In the genomic region with DNA sequence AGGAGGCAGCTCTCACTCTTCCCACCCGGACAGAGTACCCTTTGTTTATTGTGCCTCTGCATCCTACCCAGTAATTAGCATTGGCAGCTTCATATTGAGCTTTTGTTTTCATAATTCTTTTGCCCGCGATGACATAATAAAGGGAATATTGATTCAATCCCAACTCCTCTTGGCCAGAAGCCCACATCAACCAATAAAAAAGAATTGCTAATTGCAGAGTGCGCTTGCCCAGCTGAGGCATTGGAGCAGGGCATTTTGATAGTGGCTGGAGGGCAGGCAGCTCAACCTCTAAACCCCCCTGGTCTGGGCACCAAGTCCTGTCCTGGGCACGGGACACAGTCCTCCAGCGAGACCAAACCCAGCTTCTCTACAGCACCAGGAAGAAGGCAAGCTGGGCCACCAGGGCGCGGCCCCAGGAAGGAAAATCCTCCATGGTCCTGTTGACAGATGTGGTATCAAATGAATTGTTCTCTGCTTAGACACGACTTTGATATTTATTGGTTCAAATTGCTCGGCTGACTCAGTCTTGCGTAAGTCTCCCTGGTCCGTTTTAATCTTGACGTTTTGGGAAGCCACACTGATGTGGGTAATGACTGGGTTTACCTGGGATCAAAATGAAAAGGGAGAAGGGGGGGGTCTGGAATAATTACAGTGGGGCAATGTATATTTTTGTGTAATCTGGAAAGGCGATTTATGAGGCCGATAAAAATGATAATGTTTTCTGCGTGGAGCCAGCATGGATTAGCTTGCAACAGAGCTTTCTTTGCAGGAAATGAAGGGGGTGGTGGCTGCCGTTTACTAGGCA, we compare ENCODE assay signal across 9 cellular contexts.
A peak's percentile ranks its signal among the peaks of the same experiment; 100 is the strongest.
DNase-seq lines count a peak whose midpoint lies in the region; TF ChIP-seq lines count a peak whose summit lies in the region.
"Had no signal": no experiment of that assay in that cellular context is flagged by ENCODE, and none has a peak within 500 bp of the region (broad histone marks: within the 10 kb centered on the region; RNA-seq: fewer than 3 reads in every experiment).

No MANE protein-coding gene starts in this region.

- POLR2A ChIA-PET in PC-9 (lab: Charles Lee; ENCODE audit: unreplicated experiment): no interaction called here

- no peaks in the 10 kb centered on the region for H3K9me2 ChIP-seq in PC-9 (ENCODE audit: insufficient read depth)

- CTCF ChIA-PET in PC-9 (lab: Charles Lee): no interaction called here

- peak overlapping the region; percentile 47 for H3K4me2 ChIP-seq in PC-9

- intact Hi-C loops in PC-9 (cut with micrococcal nuclease; ENCODE audit: unreplicated experiment): no loop called here
- intact Hi-C loops in lower leg skin (cut with DNase I; ENCODE audit: low total_unique reads): no loop called here

- TF ChIP-seq CTCF in PC-9 (conservative IDR thresholded peaks at IDR 0.05) (no peak), lower leg skin (IDR thresholded peaks at IDR 0.05) (no peak)

- peaks cover 9% of the 10 kb centered on the region; the same call in 1 of the 2 replicates for H3K4me1 ChIP-seq in PC-9 (replicated peaks; ENCODE audit: insufficient read depth)

- BruUV-seq in PC-9 (replicated peaks; lab: Mats Ljungman, UMichigan): no TSS peak

- H3K79me2 ChIP-seq in PC-9 (ENCODE audit: low read depth): no peaks in the 10 kb centered on the region

- WGBS in lower leg skin, 2 donors: 12 to 27% methylated on average over 17 of the region's 17 CpGs

- TF ChIP-seq POLR2A in lower leg skin (IDR thresholded peaks at IDR 0.05): no peak

- no peak overlapping the region for H3K27ac ChIP-seq in PC-9
- H3K27ac ChIP-seq in epithelial cell of prostate: peak overlapping the region; percentile 74

- H3K9me3 ChIP-seq in PC-9 (ENCODE audit: insufficient read depth, low read depth): peaks cover 2% of the 10 kb centered on the region; the same call in 1 of the 2 replicates

- no peaks in the 10 kb centered on the region for H3K27me3 ChIP-seq in PC-9 (ENCODE audit: insufficient read depth, low read depth)

- no peak overlapping the region for H2AFZ ChIP-seq in PC-9

- DNase-seq in GOT3 (lab: John Stamatoyannopoulos, UW): peak; percentile 53
- DNase-seq in PC-9: peak in 1 of 2 experiments; percentile 56
- DNase-seq in epithelial cell of prostate (ENCODE audit: low read depth, low spot score): peak; percentile 77
- DNase-seq in skeletal muscle cell (ENCODE audit: low read depth): peak; percentile 23
- DNase-seq in glomerular visceral epithelial cell (ENCODE audit: extremely low spot score): no peak
- DNase-seq in COLO668 (lab: John Stamatoyannopoulos, UW; ENCODE audit: unreplicated experiment): no peak
- no peak for DNase-seq in HUDEP-2 (lab: John Stamatoyannopoulos, UW; ENCODE audit: unreplicated experiment in 76 of 76)
- no peak for DNase-seq in lower leg skin (ENCODE audit: low spot score in 2 of 2)
- DNase-seq: effector memory CD4-positive, alpha-beta T cell had no signal

- no peak overlapping the region; the same call in 1 of the 2 replicates for H3K4me3 ChIP-seq in PC-9
- H3K4me3 ChIP-seq in skeletal muscle cell (ENCODE audit: low read depth, low read length): no peak overlapping the region
- no peak overlapping the region for H3K4me3 ChIP-seq in lower leg skin (ENCODE audit: low read depth, poor library complexity, severe bottlenecking)

- no peaks in the 10 kb centered on the region for H4K20me1 ChIP-seq in PC-9 (ENCODE audit: insufficient read depth)

- H3F3A ChIP-seq in PC-9 (ENCODE audit: insufficient read depth, low read depth): peaks cover 5% of the 10 kb centered on the region; the same call in 1 of the 2 replicates

- H3K36me3 ChIP-seq in PC-9 (ENCODE audit: low read depth): no peaks in the 10 kb centered on the region

Comparison
In these comparisons a context has a peak if more than half of its experiments do, and no peak if none do; other contexts are left out.
1. DNase-seq: peak in GOT3 (single experiment), epithelial cell of prostate (single experiment) and skeletal muscle cell (single experiment); none in glomerular visceral epithelial cell (single experiment), COLO668 (single experiment), HUDEP-2 (0 of 76) and lower leg skin (0 of 2).